ENCODE assay signal across 1 cellular context in genomic region chr11:76772100-76772782, GRCh38.
TF ChIP-seq lines count a peak whose summit lies in the region.

No MANE protein-coding gene starts in this region.

TF ChIP-seq in A549, 52 proteins besides CTCF, POLR2A, EP300 and RAD21 (continued from another document):
- TF ChIP-seq REST (IDR thresholded peaks at IDR 0.05) (no peak), HMGXB4 (CRISPR knock-in tag; IDR thresholded peaks at IDR 0.05; ENCODE audit: borderline replicate concordance) (no peak), FOSL2 (IDR thresholded peaks at IDR 0.05) (no peak), FOSL2 (CRISPR knock-in tag; IDR thresholded peaks at IDR 0.05) (peak; percentile 77), MYC (IDR thresholded peaks at IDR 0.05; ENCODE audit: borderline replicate concordance, low read length) (no peak), CHD4 (IDR thresholded peaks at IDR 0.05; ENCODE audit: borderline replicate concordance) (no peak), ESRRA (IDR thresholded peaks at IDR 0.05; ENCODE audit: borderline replicate concordance, low read length) (no peak; the same call in 1 of the 2 replicates), FOSB (CRISPR knock-in tag; IDR thresholded peaks at IDR 0.05) (no peak), SREBF2 (IDR thresholded peaks at IDR 0.05) (no peak), KDM1A (IDR thresholded peaks at IDR 0.05; ENCODE audit: low read depth) (no peak), RARB (CRISPR knock-in tag; IDR thresholded peaks at IDR 0.05) (peak; percentile 88), RFX5 (IDR thresholded peaks at IDR 0.05) (no peak), CBX2 (IDR thresholded peaks at IDR 0.05; ENCODE audit: borderline replicate concordance, low read depth) (no peak), NPAS2 (CRISPR knock-in tag; IDR thresholded peaks at IDR 0.05; ENCODE audit: borderline replicate concordance) (no peak), ELK1 (IDR thresholded peaks at IDR 0.05; ENCODE audit: low read depth, low read length) (no peak), SMC3 (IDR thresholded peaks at IDR 0.05) (peak; percentile 22; the same call in 1 of the 3 replicates), BCL3 (IDR thresholded peaks at IDR 0.05) (peak; percentile 85; the same call in 2 of the 3 replicates), EHF (CRISPR knock-in tag; IDR thresholded peaks at IDR 0.05) (0 out of 2 replicates have a peak, but pooled peaks have one; percentile 67), HOXB5 (CRISPR knock-in tag; IDR thresholded peaks at IDR 0.05) (no peak; the same call in 1 of the 2 replicates), MAZ (IDR thresholded peaks at IDR 0.05; ENCODE audit: borderline replicate concordance, low read depth, low read length) (no peak), ZC3H11A (IDR thresholded peaks at IDR 0.05) (no peak), ZSCAN20 (CRISPR knock-in tag; IDR thresholded peaks at IDR 0.05) (peak; percentile 82; the same call in 1 of the 2 replicates), MAFK (IDR thresholded peaks at IDR 0.05; ENCODE audit: partially characterized antibody) (no peak), E2F6 (IDR thresholded peaks at IDR 0.05; ENCODE audit: borderline replicate concordance, low read depth) (0 out of 2 replicates have a peak, but pooled peaks have one; percentile 19), HDAC2 (IDR thresholded peaks at IDR 0.05) (no peak), CEBPB (IDR thresholded peaks at IDR 0.05) (peak; percentile 76 to 83), HES2 (IDR thresholded peaks at IDR 0.05) (0 out of 2 replicates have a peak, but pooled peaks have one; percentile 40), JUNB (IDR thresholded peaks at IDR 0.05) (peak; percentile 84), JUN (IDR thresholded peaks at IDR 0.05) (peak; percentile 96 to 97), ATOH8 (CRISPR knock-in tag; IDR thresholded peaks at IDR 0.05; ENCODE audit: low read depth) (0 out of 2 replicates have a peak, but pooled peaks have one; percentile 40), CHD2 (IDR thresholded peaks at IDR 0.05; ENCODE audit: low read length, partially characterized antibody) (no peak), ZNF302 (CRISPR knock-in tag; IDR thresholded peaks at IDR 0.05) (no peak), BHLHE40 (IDR thresholded peaks at IDR 0.05; ENCODE audit: low read depth, low read length) (no peak)
